In genomic region chr4:51880016-51880915, GRCh38 we compare ENCODE assay signal across 15 cellular contexts. TPM values are rescaled to one million over a fixed set of nuclear protein-coding genes. Genes with fewer than 3 reads are reported as not detected.
DNase-seq lines count a peak whose midpoint lies in the region; ATAC-seq and TF ChIP-seq lines count a peak whose summit lies in the region.
"Had no signal": no experiment of that assay in that cellular context is flagged by ENCODE, and none has a peak within 500 bp of the region (broad histone marks: within the 10 kb centered on the region; RNA-seq: fewer than 3 reads in every experiment).

No MANE protein-coding gene starts in this region.

- H3K9me3 ChIP-seq in HUES48 (ENCODE audit: control insufficient read depth, insufficient read depth, low read length) (no peaks in the 10 kb centered on the region), ectodermal cell (ENCODE audit: control insufficient read depth, low read length) (no peaks in the 10 kb centered on the region), thoracic aorta (no peaks in the 10 kb centered on the region)

- peak; percentile 20 for ATAC-seq in thoracic aorta (ENCODE audit: insufficient number of reproducible peaks, low FRiP score, low read depth)
- ATAC-seq: PC-3 had no signal

- no peak overlapping the region for H3K9ac ChIP-seq in HUES48 (ENCODE audit: low read depth, low read length)
- H3K9ac ChIP-seq: KMS-11 had no signal

- peaks cover 65% of the 10 kb centered on the region for H3K36me3 ChIP-seq in HUES48 (ENCODE audit: control insufficient read depth, insufficient read depth, low read length)
- H3K36me3 ChIP-seq in ectodermal cell (ENCODE audit: control insufficient read depth, insufficient read depth, low read length) = peaks cover 11% of the 10 kb centered on the region
- H3K36me3 ChIP-seq in thoracic aorta = peaks cover 25% of the 10 kb centered on the region

- no peak for TF ChIP-seq CTCF in thoracic aorta (IDR thresholded peaks at IDR 0.05)

- H3K27ac ChIP-seq in HUES48 (ENCODE audit: low read depth, low read length) (peak overlapping the region; percentile 28), ectodermal cell (ENCODE audit: insufficient read depth, low read depth, low read length, poor library complexity, severe bottlenecking) (peak overlapping the region; percentile 26), thoracic aorta (no peak overlapping the region)
- H3K27ac ChIP-seq: KMS-11 had no signal

- H3K27me3 ChIP-seq in HUES48 (ENCODE audit: control insufficient read depth, insufficient read depth, low read length) (no peaks in the 10 kb centered on the region), ectodermal cell (ENCODE audit: control insufficient read depth, insufficient read depth, low read length, poor library complexity, severe bottlenecking) (no peaks in the 10 kb centered on the region), thoracic aorta (replicated peaks; ENCODE audit: insufficient read depth) (no peaks in the 10 kb centered on the region)

- H3K4me3 ChIP-seq in HUES48 (ENCODE audit: low read depth, low read length) (no peak overlapping the region), ectodermal cell (ENCODE audit: insufficient read depth, low read depth, low read length) (no peak overlapping the region), thoracic aorta (no peak overlapping the region)

- 95 to 96% methylated on average over 9 of the region's 9 CpGs for WGBS in ectodermal cell, 2 experiments

- H3K4me1 ChIP-seq in HUES48 (ENCODE audit: control insufficient read depth, insufficient read depth, low read length) (peaks cover 20% of the 10 kb centered on the region), ectodermal cell (ENCODE audit: control insufficient read depth, insufficient read depth, low read length) (peaks cover 16% of the 10 kb centered on the region), thoracic aorta (ENCODE audit: control insufficient read depth in 1 of 2, low read depth in 2 of 2) (peaks cover 8 to 18% of the 10 kb centered on the region in 2 donors)

- peak; percentile 12 for DNase-seq in left kidney (ENCODE audit: low read depth, low spot score)
- no peak for DNase-seq in thoracic aorta (ENCODE audit: low spot score)
- DNase-seq in activated CD8-positive, alpha-beta memory T cell treated with anti-CD3 and anti-CD28 coated beads for 24 hours = no peak
- no peak for DNase-seq in glomerular visceral epithelial cell (ENCODE audit: extremely low spot score)
- DNase-seq in germinal center (ENCODE audit: low spot score) = no peak
- DNase-seq: ACHN, COR-L47, NCI-H1048, NCI-H1436 treated with DMSO at 0.1 percent for 48 hours, NCI-H2029 treated with DMSO at 0.1 percent for 48 hours, NCI-H748 treated with DMSO at 0.1 percent for 48 hours, PC-3 had no signal

RNA-seq across cellular contexts. Expression of gene DCUN1D4, which starts 37.3 kb away (rescaled TPM):
- 84.2 TPM for polyA plus RNA-seq in ectodermal cell (2013, experiment 1 of 4)
- polyA plus RNA-seq in ectodermal cell (2013, experiment 2 of 4) = 122 TPM
- 67.0 TPM for polyA plus RNA-seq in ectodermal cell (2013, experiment 3 of 4)
- polyA plus RNA-seq in ectodermal cell (2013, experiment 4 of 4) = 76.6 TPM
- 10 to 100 TPM; 30.3 to 53.8 TPM for total RNA-seq in thoracic aorta

Comparison
In these comparisons a context has a peak if more than half of its experiments do, and no peak if none do; other contexts are left out.
1. H3K27ac ChIP-seq: peak in HUES48 (single experiment) and ectodermal cell (single experiment); none in thoracic aorta (0 of 2).